In the genomic region with DNA sequence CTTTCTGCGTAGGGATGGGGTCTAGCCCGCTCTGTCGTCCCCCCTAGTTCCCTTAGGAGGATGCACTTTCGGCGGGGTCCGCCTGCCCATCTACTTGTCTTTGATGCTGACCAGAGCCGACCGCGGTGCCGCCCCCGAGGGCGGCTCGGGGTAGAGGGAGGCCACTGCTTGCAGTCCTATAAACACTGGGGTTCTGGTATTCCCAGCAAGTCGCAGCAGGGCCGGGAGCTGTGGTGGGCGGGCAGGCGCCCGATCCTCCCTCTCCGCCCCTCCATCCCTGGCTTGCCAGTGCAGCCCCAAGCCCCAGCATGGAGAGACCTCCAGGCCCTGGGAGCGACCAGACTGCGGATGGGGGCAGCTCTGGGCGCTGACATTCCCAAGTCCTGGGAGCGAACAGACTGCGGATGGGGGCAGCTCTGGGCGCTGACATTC, we compare ENCODE assay signal across 7 cellular contexts. TPM values are rescaled to one million over a fixed set of nuclear protein-coding genes. Genes with fewer than 3 reads are reported as not detected.
DNase-seq lines count a peak whose midpoint lies in the region; ATAC-seq and TF ChIP-seq lines count a peak whose summit lies in the region.

No MANE protein-coding gene starts in this region.

- DNase-seq in H7 = peak; percentile 89
- no peak for DNase-seq in SK-N-MC (ENCODE audit: low read depth, low spot score)
- no peak for DNase-seq in fibroblast of the aortic adventitia (ENCODE audit: low read depth)
- DNase-seq in retinal pigment epithelial cell (ENCODE audit: low read depth) = no peak
- DNase-seq in KG1 (lab: John Stamatoyannopoulos, UW) = no peak
- DNase-seq in activated CD4-positive, alpha-beta T cell treated with anti-CD3 and anti-CD28 coated beads, Interleukin-2, amount 50 U/mL, for 4 hours = no peak

- H3K27ac ChIP-seq in SK-N-MC = no peak overlapping the region

- no peak for ATAC-seq in HG03135 (IDR thresholded peaks at IDR 0.05; ENCODE audit: unreplicated experiment)

- H3K4me3 ChIP-seq in H7 (ENCODE audit: insufficient read depth, low read depth, low read length) = peak overlapping the region; percentile 88
- peak overlapping the region; percentile 88 for H3K4me3 ChIP-seq in SK-N-MC
- peak overlapping the region; percentile 83 for H3K4me3 ChIP-seq in fibroblast of the aortic adventitia (ENCODE audit: low read depth, low read length)
- peak overlapping the region; percentile 79 for H3K4me3 ChIP-seq in retinal pigment epithelial cell (ENCODE audit: low read length)

- peak overlapping the region; percentile 69 for H3K9ac ChIP-seq in SK-N-MC (ENCODE audit: insufficient read length)

- TF ChIP-seq CTCF in fibroblast of the aortic adventitia (IDR thresholded peaks at IDR 0.05; ENCODE audit: insufficient read depth, low read length) (no peak), retinal pigment epithelial cell (conservative IDR thresholded peaks at IDR 0.05; ENCODE audit: low read depth, low read length) (no peak)

- H3K27me3 ChIP-seq in H7 (ENCODE audit: control insufficient read depth, insufficient read depth, low read length) = peaks cover 2% of the 10 kb centered on the region; the same call in 1 of the 2 replicates

- no peaks in the 10 kb centered on the region for H3K9me3 ChIP-seq in SK-N-MC (ENCODE audit: low read depth, low read length)

- no peaks in the 10 kb centered on the region; the same call in 1 of the 2 replicates for H3K36me3 ChIP-seq in H7 (replicated peaks; ENCODE audit: control insufficient read depth, insufficient read depth, low read length)
- no peaks in the 10 kb centered on the region for H3K36me3 ChIP-seq in SK-N-MC (ENCODE audit: insufficient read depth, low read length)

RNA-seq across cellular contexts. Expression of a gene that starts 0.8 kb away (rescaled TPM):
- total RNA-seq in H7 (2014; rRNA removed; shearing (Covaris generic)) = 53.0 and 61.0 TPM in 2 replicates
- 9.2 and 14.5 TPM in 2 replicates for total RNA-seq in fibroblast of the aortic adventitia (ENCODE audit: low replicate concordance)

RNA-seq across cellular contexts. Expression of a gene that starts 31.8 kb away (rescaled TPM):
- total RNA-seq in H7 (2014; rRNA removed; shearing (Covaris generic)) = 16.3 and 21.2 TPM in 2 replicates
- total RNA-seq in fibroblast of the aortic adventitia (ENCODE audit: low replicate concordance) = 12.8 and 32.3 TPM in 2 replicates

RNA-seq across cellular contexts. Expression of a gene that starts 32.0 kb away (rescaled TPM):
- 5.2 and 5.8 TPM in 2 replicates for total RNA-seq in H7 (2014; rRNA removed; shearing (Covaris generic))
- 8.7 and 9.6 TPM in 2 replicates for total RNA-seq in fibroblast of the aortic adventitia (ENCODE audit: low replicate concordance)

RNA-seq across cellular contexts. Expression of a gene that starts 47.4 kb away (rescaled TPM):
- 0.07 and 0.14 TPM in 2 replicates for total RNA-seq in H7 (2014; rRNA removed; shearing (Covaris generic))
- 0.09 TPM in 1 of 2 replicates, not detected in the other for total RNA-seq in fibroblast of the aortic adventitia (ENCODE audit: low replicate concordance)
